Comparison of ENCODE assay signal across 17 cellular contexts in genomic region chr5:120734033-120734432, GRCh38.
DNase-seq lines count a peak whose midpoint lies in the region; ATAC-seq and TF ChIP-seq lines count a peak whose summit lies in the region.
"Had no signal": no experiment of that assay in that cellular context is flagged by ENCODE, and none has a peak within 500 bp of the region (broad histone marks: within the 10 kb centered on the region; RNA-seq: fewer than 3 reads in every experiment).

No MANE protein-coding gene starts in this region.

- H3K27me3 ChIP-seq in trophoblast cell (ENCODE audit: insufficient read depth, low read length) (no peaks in the 10 kb centered on the region), foreskin keratinocyte (no peaks in the 10 kb centered on the region)
- H3K27me3 ChIP-seq: uterus had no signal

- no peaks in the 10 kb centered on the region for H3K9me3 Mint-ChIP-seq in chondrocyte (ENCODE audit: low read depth)
- H3K9me3 Mint-ChIP-seq: naive B cell; stimulated activated naive CD8-positive, alpha-beta T cell treated with anti-CD3 and anti-CD28 coated beads, Interleukin-15, amount 100 ng/mL, for 72 hours had no signal

- H4K12ac ChIP-seq in trophoblast cell (ENCODE audit: low read depth, low read length) = no peak overlapping the region

- no peak overlapping the region for H2BK120ac ChIP-seq in trophoblast cell (ENCODE audit: insufficient read depth, low read length, poor library complexity)

- H3K27me3 Mint-ChIP-seq in chondrocyte (ENCODE audit: low read depth) = peaks cover 5% of the 10 kb centered on the region
- H3K27me3 Mint-ChIP-seq: activated naive CD8-positive, alpha-beta T cell; naive B cell; stimulated activated naive CD8-positive, alpha-beta T cell treated with anti-CD3 and anti-CD28 coated beads, Interleukin-15, amount 100 ng/mL, for 72 hours had no signal

- H3K79me1 ChIP-seq in trophoblast cell (ENCODE audit: low read length) = no peaks in the 10 kb centered on the region

- no peak overlapping the region for H4K91ac ChIP-seq in trophoblast cell (ENCODE audit: low read depth, low read length)

- no peak overlapping the region for H2AK5ac ChIP-seq in trophoblast cell (ENCODE audit: low read length)

- no peak overlapping the region for H3K27ac Mint-ChIP-seq in chondrocyte (ENCODE audit: unreplicated experiment)
- H3K27ac Mint-ChIP-seq: activated naive CD8-positive, alpha-beta T cell; stimulated activated naive CD8-positive, alpha-beta T cell treated with anti-CD3 and anti-CD28 coated beads, Interleukin-15, amount 100 ng/mL, for 72 hours had no signal

- H3K79me2 ChIP-seq in trophoblast cell (ENCODE audit: control insufficient read depth, insufficient read depth, low read length, poor library complexity) = no peaks in the 10 kb centered on the region

- TF ChIP-seq CTCF in chondrocyte (IDR thresholded peaks at IDR 0.05) (no peak), foreskin keratinocyte (conservative IDR thresholded peaks at IDR 0.05) (no peak)

- no peaks in the 10 kb centered on the region for H3K4me1 ChIP-seq in trophoblast cell (ENCODE audit: control insufficient read depth in 1 of 2, insufficient read depth in 2 of 2, low read length in 2 of 2)
- no peaks in the 10 kb centered on the region for H3K4me1 ChIP-seq in foreskin keratinocyte
- H3K4me1 ChIP-seq: uterus had no signal

- H2AFZ ChIP-seq in trophoblast cell (ENCODE audit: insufficient read depth, low read length, poor library complexity) = no peak overlapping the region

- H4K8ac ChIP-seq in trophoblast cell (ENCODE audit: low read depth, low read length) = no peak overlapping the region

- no peaks in the 10 kb centered on the region for H3K36me3 Mint-ChIP-seq in chondrocyte (ENCODE audit: low read depth)
- H3K36me3 Mint-ChIP-seq: activated naive CD8-positive, alpha-beta T cell; naive B cell had no signal

- no CpG with 5 or more reads among the region's 4 CpGs for whole genome bisulfite sequencing in trophoblast cell (ENCODE audit: extremely low coverage, insufficient coverage, insufficient read length)

- H3K4me1 Mint-ChIP-seq in chondrocyte (ENCODE audit: low read depth) = peaks cover 4% of the 10 kb centered on the region
- H3K4me1 Mint-ChIP-seq: naive B cell; stimulated activated naive CD8-positive, alpha-beta T cell treated with anti-CD3 and anti-CD28 coated beads, Interleukin-15, amount 100 ng/mL, for 72 hours had no signal

- no peak overlapping the region for H3K27ac ChIP-seq in trophoblast cell (ENCODE audit: low read depth, low read length)
- H3K27ac ChIP-seq in foreskin keratinocyte = no peak overlapping the region
- H3K27ac ChIP-seq: uterus had no signal

- no peaks in the 10 kb centered on the region for H3K9me3 ChIP-seq in trophoblast cell (ENCODE audit: insufficient read depth, low read depth, low read length)
- H3K9me3 ChIP-seq: uterus had no signal

- no peak overlapping the region for H3K4me3 ChIP-seq in trophoblast cell (ENCODE audit: low read depth, low read length)
- H3K4me3 ChIP-seq: uterus had no signal

- peak overlapping the region; percentile 58 for H3K9ac ChIP-seq in trophoblast cell (ENCODE audit: low read length)

- no peak overlapping the region for H3K4me2 ChIP-seq in trophoblast cell (ENCODE audit: low read length)

- no peak overlapping the region for H3K4me3 Mint-ChIP-seq in chondrocyte (ENCODE audit: unreplicated experiment)
- H3K4me3 Mint-ChIP-seq: activated naive CD8-positive, alpha-beta T cell; activated T-cell treated with anti-CD3 and anti-CD28 coated beads, Interleukin-2, amount 50 U/mL, for 4 hours; naive B cell; stimulated activated naive CD8-positive, alpha-beta T cell treated with anti-CD3 and anti-CD28 coated beads, Interleukin-15, amount 100 ng/mL, for 72 hours had no signal

- H3K23ac ChIP-seq in trophoblast cell (ENCODE audit: low read length) = no peak overlapping the region

- H3K18ac ChIP-seq in trophoblast cell (ENCODE audit: low read length) = no peak overlapping the region

- no peak overlapping the region for H3K14ac ChIP-seq in trophoblast cell (ENCODE audit: low read length)

- no peak overlapping the region for H2BK12ac ChIP-seq in trophoblast cell (ENCODE audit: low read length)

- ATAC-seq in foreskin keratinocyte = no peak
- ATAC-seq: activated T-cell treated with anti-CD3 and anti-CD28 coated beads, Interleukin-2, amount 50 U/mL, for 4 hours; stimulated activated naive CD8-positive, alpha-beta T cell treated with anti-CD3 and anti-CD28 coated beads, Interleukin-15, amount 100 ng/mL, for 72 hours had no signal

- H3K4ac ChIP-seq in trophoblast cell (ENCODE audit: low read depth, low read length) = no peak overlapping the region

- peak; percentile 2 to 25 for DNase-seq in NCI-H524 (lab: John Stamatoyannopoulos, UW)
- DNase-seq in NCI-H524 treated with DMSO at 0.1 percent for 48 hours (lab: John Stamatoyannopoulos, UW) = no peak
- peak; percentile 0 for DNase-seq in UCSD-AML1 (lab: John Stamatoyannopoulos, UW; ENCODE audit: unreplicated experiment)
- peak; percentile 5 for DNase-seq in fibroblast of peridontal ligament (ENCODE audit: extremely low read depth)
- no peak for DNase-seq in trophoblast cell
- no peak for DNase-seq in DMS 273 (lab: John Stamatoyannopoulos, UW; ENCODE audit: unreplicated experiment)
- no peak for DNase-seq in chondrocyte (ENCODE audit: low spot score)
- DNase-seq in foreskin keratinocyte = no peak
- DNase-seq: activated T-cell treated with anti-CD3 and anti-CD28 coated beads, Interleukin-2, amount 50 U/mL, for 4 hours; effector CD8-positive, alpha-beta T cell; naive B cell; NCI-H1694 treated with DMSO at 0.1 percent for 48 hours; NCI-H446; OCI-M1; stimulated activated naive CD8-positive, alpha-beta T cell treated with anti-CD3 and anti-CD28 coated beads, Interleukin-15, amount 100 ng/mL, for 72 hours; uterus had no signal

- no peak overlapping the region for H2BK5ac ChIP-seq in trophoblast cell (ENCODE audit: low read depth, low read length, poor library complexity)

- H3K36me3 ChIP-seq in trophoblast cell (ENCODE audit: control insufficient read depth in 1 of 2, insufficient read depth in 2 of 2, low read length in 2 of 2) = no peaks in the 10 kb centered on the region
- H3K36me3 ChIP-seq: uterus had no signal

Comparison
In these comparisons a context has a peak if more than half of its experiments do, and no peak if none do; other contexts are left out.
1. DNase-seq: peak in NCI-H524 (2 of 2), UCSD-AML1 (single experiment) and fibroblast of peridontal ligament (single experiment); none in NCI-H524 treated with DMSO at 0.1 percent for 48 hours (single experiment), trophoblast cell (0 of 2), DMS 273 (single experiment), chondrocyte (single experiment) and foreskin keratinocyte (0 of 2).